1 cellular context compared by ENCODE assay signal in genomic region chr1:98306517-98307089, GRCh38.
TF ChIP-seq lines count a peak whose summit lies in the region.

No MANE protein-coding gene starts in this region.

TF ChIP-seq in GM23338, 12 proteins besides CTCF, POLR2A, EP300 and RAD21 (continued from another document):
- TF ChIP-seq ZNF462 (CRISPR knock-in tag; IDR thresholded peaks at IDR 0.05) (no peak), ZNF331 (CRISPR knock-in tag; IDR thresholded peaks at IDR 0.05; ENCODE audit: low read depth) (no peak), JUNB (IDR thresholded peaks at IDR 0.05; ENCODE audit: unreplicated experiment) (no peak), STAT1 (IDR thresholded peaks at IDR 0.05; ENCODE audit: unreplicated experiment) (no peak), EZH2phosphoT487 (IDR thresholded peaks at IDR 0.05; ENCODE audit: unreplicated experiment) (no peak), ETS1 (IDR thresholded peaks at IDR 0.05) (no peak), CREB1 (CRISPR knock-in tag; IDR thresholded peaks at IDR 0.05; ENCODE audit: low read depth) (no peak), EZH2 (IDR thresholded peaks at IDR 0.05; ENCODE audit: low read depth, unreplicated experiment) (no peak), REST (IDR thresholded peaks at IDR 0.05; ENCODE audit: unreplicated experiment) (no peak), ZNF114 (CRISPR knock-in tag; IDR thresholded peaks at IDR 0.05) (no peak), POLR2AphosphoS5 (IDR thresholded peaks at IDR 0.05; ENCODE audit: low read depth) (no peak)
